Comparison of ENCODE assay signal across 22 cellular contexts in genomic region chr7:73367006-73367405, GRCh38. TPM values are rescaled to one million over a fixed set of nuclear protein-coding genes. Genes with fewer than 3 reads are reported as not detected.
"Had no signal": no experiment of that assay in that cellular context is flagged by ENCODE, and none has a peak within 500 bp of the region (broad histone marks: within the 10 kb centered on the region; RNA-seq: fewer than 3 reads in every experiment).

No MANE protein-coding gene starts in this region.

- DNase-seq: activated CD4-positive, alpha-beta T cell treated with anti-CD3 and anti-CD28 coated beads, Interleukin-2, amount 50 U/mL, for 4 hours; activated gamma-delta T cell treated with Interleukin-2 at 50 U/mL for 16 hours; cerebellar nuclear complex; cortex of kidney; effector CD4-positive, alpha-beta T cell; gastrocnemius medialis; heart left ventricle; kidney; naive B cell; stimulated activated CD4-positive, alpha-beta T cell treated with anti-CD3 and anti-CD28 coated beads, Interleukin-15, amount 100 ng/mL, for 24 hours; stimulated activated CD4-positive, alpha-beta T cell treated with anti-CD3 and anti-CD28 coated beads, Interleukin-2, amount 100 ng/mL, for 48 hours; T-helper 2 cell; WERI-Rb-1 had no signal

- H3K4me1 ChIP-seq: gastrocnemius medialis, heart left ventricle had no signal

- H3K9me3 ChIP-seq: gastrocnemius medialis, heart left ventricle had no signal

- H3K27ac ChIP-seq: gastrocnemius medialis, heart left ventricle, skin epidermis, WERI-Rb-1 had no signal

- H3K36me3 ChIP-seq: gastrocnemius medialis, heart left ventricle, WERI-Rb-1 had no signal

- H3K27me3 Mint-ChIP-seq: activated naive CD8-positive, alpha-beta T cell had no signal

- H3K9me3 Mint-ChIP-seq: naive B cell had no signal

- H3K4me3 Mint-ChIP-seq: activated naive CD8-positive, alpha-beta T cell had no signal

- ATAC-seq: esophagus mucosa, gastrocnemius medialis, heart left ventricle, left lobe of liver had no signal

- H3K27ac Mint-ChIP-seq: activated naive CD8-positive, alpha-beta T cell had no signal

- H3K4me3 ChIP-seq: gastrocnemius medialis, heart left ventricle, skin epidermis had no signal

- H3K36me3 Mint-ChIP-seq: activated naive CD8-positive, alpha-beta T cell; naive B cell had no signal

- H3K27me3 ChIP-seq: gastrocnemius medialis, heart left ventricle had no signal

RNA-seq across cellular contexts. Expression of gene FKBP6, which starts 39.0 kb away (rescaled TPM):
- total RNA-seq: activated CD8-positive, alpha-beta memory T cell treated with anti-CD3 and anti-CD28 coated beads for 36 hours; bronchial epithelial cell; esophagus mucosa; gastrocnemius medialis; heart left ventricle; left lobe of liver; mammary epithelial cell; mononuclear cell; urinary bladder had no signal
- polyA plus RNA-seq: heart left ventricle, urinary bladder had no signal

RNA-seq across cellular contexts. Expression of gene TRIM50, which starts 39.1 kb away (rescaled TPM):
- total RNA-seq: activated CD8-positive, alpha-beta memory T cell treated with anti-CD3 and anti-CD28 coated beads for 36 hours; bronchial epithelial cell; esophagus mucosa; left lobe of liver; mononuclear cell had no signal
- polyA plus RNA-seq: mammary epithelial cell had no signal
